Comparison of ENCODE assay signal across 17 cellular contexts in the genomic region with DNA sequence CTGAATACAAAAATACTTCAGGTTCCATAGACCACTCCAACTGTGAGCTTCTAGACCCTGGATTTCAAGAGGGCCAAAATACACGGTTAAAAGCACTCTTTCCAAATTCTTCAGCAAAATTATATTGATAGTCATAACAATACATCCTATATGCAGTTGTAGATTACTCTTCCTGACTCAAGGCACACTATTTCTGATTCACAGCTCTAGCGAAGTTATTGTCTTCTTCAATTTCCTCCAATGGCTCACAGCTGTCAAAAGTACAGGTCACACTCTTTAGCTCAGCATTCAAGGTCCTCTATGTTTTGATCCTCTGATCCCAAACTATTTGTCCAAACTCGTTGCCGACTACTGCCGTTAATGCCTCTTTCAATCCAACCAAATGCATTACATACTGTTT. TPM values are rescaled to one million over a fixed set of nuclear protein-coding genes. Genes with fewer than 3 reads are reported as not detected.
DNase-seq lines count a peak whose midpoint lies in the region; ATAC-seq and TF ChIP-seq lines count a peak whose summit lies in the region.
"Had no signal": no experiment of that assay in that cellular context is flagged by ENCODE, and none has a peak within 500 bp of the region (broad histone marks: within the 10 kb centered on the region; RNA-seq: fewer than 3 reads in every experiment).

No MANE protein-coding gene starts in this region.

- 85% methylated on average over 5 of the region's 5 CpGs for WGBS in right cardiac atrium
- WGBS in ovary, 3 donors = 58 to 77% (median 59%) methylated on average over 5 of the region's 5 CpGs
- WGBS in endodermal cell (ENCODE audit: insufficient coverage in 1 of 2, insufficient read length in 1 of 2), 2 experiments = 90 to 98% methylated on average over 5 of the region's 5 CpGs

- H3K4me1 Mint-ChIP-seq in chondrocyte (ENCODE audit: low read depth) (peaks cover 58% of the 10 kb centered on the region), osteocyte (ENCODE audit: unreplicated experiment) (peaks cover 59% of the 10 kb centered on the region), endodermal cell (no peaks in the 10 kb centered on the region)
- H3K4me1 Mint-ChIP-seq: CD14-positive monocyte had no signal

- H3K4me3 Mint-ChIP-seq in chondrocyte (ENCODE audit: unreplicated experiment) (no peak overlapping the region), osteocyte (ENCODE audit: unreplicated experiment) (no peak overlapping the region), endodermal cell (no peak overlapping the region)
- H3K4me3 Mint-ChIP-seq: activated CD4-positive, alpha-beta T cell treated with anti-CD3 and anti-CD28 coated beads for 36 hours; CD14-positive monocyte had no signal

- peak overlapping the region; percentile 93 for H3K27ac Mint-ChIP-seq in chondrocyte (ENCODE audit: unreplicated experiment)
- H3K27ac Mint-ChIP-seq in osteocyte (ENCODE audit: unreplicated experiment) = peak overlapping the region; percentile 95
- no peak overlapping the region for H3K27ac Mint-ChIP-seq in endodermal cell
- H3K27ac Mint-ChIP-seq: activated CD4-positive, alpha-beta T cell treated with anti-CD3 and anti-CD28 coated beads for 36 hours; CD14-positive monocyte had no signal

- H3K27me3 ChIP-seq in right atrium auricular region (no peaks in the 10 kb centered on the region), right cardiac atrium (ENCODE audit: control insufficient read depth, insufficient read depth) (no peaks in the 10 kb centered on the region), ovary (no peaks in the 10 kb centered on the region), endodermal cell (ENCODE audit: control insufficient read depth, insufficient read depth, low read length, poor library complexity, severe bottlenecking) (no peaks in the 10 kb centered on the region)
- H3K27me3 ChIP-seq: spleen, tibial nerve had no signal

- H3K36me3 ChIP-seq in right atrium auricular region (no peaks in the 10 kb centered on the region), ovary (no peaks in the 10 kb centered on the region), endodermal cell (ENCODE audit: control insufficient read depth, insufficient read depth, low read length) (no peaks in the 10 kb centered on the region)
- H3K36me3 ChIP-seq: spleen, tibial nerve had no signal

- no peak overlapping the region for H3K9ac ChIP-seq in endodermal cell (ENCODE audit: extremely low read depth, low read length, poor library complexity, severe bottlenecking)

- H3K4me1 ChIP-seq in right atrium auricular region = peaks cover 0 to 5% of the 10 kb centered on the region in 2 donors
- H3K4me1 ChIP-seq in right cardiac atrium (ENCODE audit: control insufficient read depth, insufficient read depth, low read length) = no peaks in the 10 kb centered on the region
- H3K4me1 ChIP-seq in ovary (ENCODE audit: insufficient read depth) = peaks cover 2% of the 10 kb centered on the region
- no peaks in the 10 kb centered on the region for H3K4me1 ChIP-seq in endodermal cell (ENCODE audit: control insufficient read depth, insufficient read depth, low read length)

- no peak for TF ChIP-seq EP300 in ovary (IDR thresholded peaks at IDR 0.05)

- H3K36me3 Mint-ChIP-seq in chondrocyte (ENCODE audit: low read depth) (peaks cover 2% of the 10 kb centered on the region), osteocyte (ENCODE audit: unreplicated experiment) (no peaks in the 10 kb centered on the region), endodermal cell (ENCODE audit: low read depth) (no peaks in the 10 kb centered on the region)
- H3K36me3 Mint-ChIP-seq: CD14-positive monocyte had no signal

- H3K9me3 ChIP-seq in right atrium auricular region (no peaks in the 10 kb centered on the region), right cardiac atrium (ENCODE audit: control insufficient read depth, low read length) (no peaks in the 10 kb centered on the region), ovary (no peaks in the 10 kb centered on the region), endodermal cell (ENCODE audit: control insufficient read depth, low read length) (no peaks in the 10 kb centered on the region)
- H3K9me3 ChIP-seq: spleen, tibial nerve had no signal

- TF ChIP-seq CTCF in right atrium auricular region (IDR thresholded peaks at IDR 0.05) (no peak), chondrocyte (IDR thresholded peaks at IDR 0.05) (no peak), osteocyte (IDR thresholded peaks at IDR 0.05) (no peak), ovary (IDR thresholded peaks at IDR 0.05) (no peak), endodermal cell (conservative IDR thresholded peaks at IDR 0.05) (no peak)

- H3K27me3 Mint-ChIP-seq in chondrocyte (ENCODE audit: low read depth) (no peaks in the 10 kb centered on the region), osteocyte (ENCODE audit: unreplicated experiment) (no peaks in the 10 kb centered on the region), endodermal cell (ENCODE audit: insufficient read depth) (no peaks in the 10 kb centered on the region)

- no peak overlapping the region for H3K4me3 ChIP-seq in right atrium auricular region
- H3K4me3 ChIP-seq in right cardiac atrium (ENCODE audit: low read length) = no peak overlapping the region
- H3K4me3 ChIP-seq in ovary = no peak overlapping the region
- H3K4me3 ChIP-seq in endodermal cell (ENCODE audit: low read length) = no peak overlapping the region
- H3K4me3 ChIP-seq: spleen, tibial nerve had no signal

- H3K9me3 Mint-ChIP-seq in chondrocyte (ENCODE audit: low read depth) (peaks cover 11% of the 10 kb centered on the region), osteocyte (ENCODE audit: unreplicated experiment) (peaks cover 12% of the 10 kb centered on the region), endodermal cell (no peaks in the 10 kb centered on the region)
- H3K9me3 Mint-ChIP-seq: CD14-positive monocyte had no signal

- ATAC-seq in right cardiac atrium (no peak), GM18861 (IDR thresholded peaks at IDR 0.05; ENCODE audit: unreplicated experiment) (no peak)
- ATAC-seq: activated CD4-positive, alpha-beta T cell treated with anti-CD3 and anti-CD28 coated beads for 36 hours; left lobe of liver had no signal

- H3K27ac ChIP-seq in right atrium auricular region (peak overlapping the region; percentile 9 to 61), right cardiac atrium (ENCODE audit: low read length) (no peak overlapping the region), ovary (no peak overlapping the region), endodermal cell (ENCODE audit: low read depth, low read length) (no peak overlapping the region)
- H3K27ac ChIP-seq: spleen had no signal

- intact Hi-C loops in right cardiac atrium (cut with DNase I) = no loop called here
- intact Hi-C loops in ovary (cut with DNase I) = no loop called here

- no peak for DNase-seq in right atrium auricular region (ENCODE audit: low spot score)
- no peak for DNase-seq in right cardiac atrium
- DNase-seq in chondrocyte (ENCODE audit: low spot score) = no peak
- no peak for DNase-seq in osteocyte (ENCODE audit: extremely low spot score, unreplicated experiment)
- DNase-seq in NCI-H446 treated with DMSO at 0.1 percent for 48 hours (lab: John Stamatoyannopoulos, UW) = no peak
- no peak for DNase-seq in ovary
- DNase-seq in endodermal cell = no peak
- DNase-seq: activated CD4-positive, alpha-beta T cell treated with anti-CD3 and anti-CD28 coated beads for 36 hours; activated CD8-positive, alpha-beta memory T cell treated with anti-CD3 and anti-CD28 coated beads, Interleukin-2, amount 50 U/mL, for 4 hours; activated effector memory CD4-positive, alpha-beta T cell treated with anti-CD3 and anti-CD28 coated beads, Interleukin-2, amount 50 U/mL, for 16 hours; cerebellar nuclear complex; Karpas-422; spleen had no signal

- TF ChIP-seq POLR2A in ovary (IDR thresholded peaks at IDR 0.05) = no peak

RNA-seq across cellular contexts. Expression of gene CCDC80, which starts 13.5 kb away (rescaled TPM):
- total RNA-seq in right atrium auricular region = 100 to 1,000 TPM in 1 of 2 donors, 10 to 100 TPM in 1; 94.4 to 206 TPM
- total RNA-seq in right cardiac atrium = 100 to 1,000 TPM; 123 to 187 (median 152) TPM
- 20.3 TPM for polyA plus RNA-seq in right cardiac atrium
- 1,151 to 1,607 TPM (median 1,574 TPM) in 3 replicates for total RNA-seq in chondrocyte
- 1,760 and 1,947 TPM in 2 replicates for total RNA-seq in osteocyte
- total RNA-seq in ovary = 100 to 1,000 TPM in 3 of 7 donors, 10 to 100 TPM in 4; 13.2 to 256 (median 92.2) TPM
- 100 to 1,000 TPM in 1 of 2 donors, 10 to 100 TPM in 1; 61.4 to 539 TPM for polyA plus RNA-seq in ovary
- 10 to 100 TPM in 1 of 2 donors, 1 to 10 TPM in 1; 4.6 to 31.5 TPM for total RNA-seq in endodermal cell
- 62.4 TPM for polyA plus RNA-seq in endodermal cell (2013, experiment 1 of 2)
- 84.0 TPM for polyA plus RNA-seq in endodermal cell (2013, experiment 2 of 2)
- total RNA-seq: activated CD4-positive, alpha-beta T cell treated with anti-CD3 and anti-CD28 coated beads for 36 hours had no signal

Comparison
In these comparisons a context has a peak if more than half of its experiments do, and no peak if none do; other contexts are left out.
1. H3K27ac ChIP-seq: peak in right atrium auricular region (2 of 2); none in right cardiac atrium (single experiment), ovary (0 of 2) and endodermal cell (single experiment).